Comparison of ENCODE assay signal across 26 cellular contexts in genomic region chr19:36891768-36892357, GRCh38. TPM values are rescaled to one million over a fixed set of nuclear protein-coding genes. Genes with fewer than 3 reads are reported as not detected.
DNase-seq lines count a peak whose midpoint lies in the region; ATAC-seq, FAIRE-seq and TF ChIP-seq lines count a peak whose summit lies in the region.
"Had no signal": no experiment of that assay in that cellular context is flagged by ENCODE, and none has a peak within 500 bp of the region (broad histone marks: within the 10 kb centered on the region; RNA-seq: fewer than 3 reads in every experiment).

No MANE protein-coding gene starts in this region.

- DNase-seq in A549 (ENCODE audit: low read depth in 1 of 2, low spot score in 1 of 2) (no peak), OCI-M1 (lab: John Stamatoyannopoulos, UW) (peak; percentile 17), hepatocyte (ENCODE audit: low spot score) (no peak), inferior parietal cortex (ENCODE audit: extremely low spot score) (no peak), NCI-H2081 (lab: John Stamatoyannopoulos, UW) (no peak)
- DNase-seq in activated CD4-positive, CD25-positive, alpha-beta regulatory T cell (lab: John Stamatoyannopoulos, UW) = no peak
- DNase-seq: activated CD4-positive, alpha-beta T cell treated with anti-CD3 and anti-CD28 coated beads, Interleukin-2, amount 50 U/mL, for 4 hours; activated CD8-positive, alpha-beta memory T cell treated with anti-CD3 and anti-CD28 coated beads, Interleukin-2, amount 50 U/mL, for 4 hours; body of pancreas; Caco-2; DMS79 treated with DMSO at 0.1 percent for 48 hours; effector memory CD8-positive, alpha-beta T cell; esophagus squamous epithelium; natural killer cell; NCI-H1048; NCI-H1930; NCI-H2227 treated with DMSO at 0.1 percent for 48 hours; retina; stomach; T-helper 9 cell; upper lobe of right lung had no signal

- no peak for ATAC-seq in A549
- ATAC-seq: activated T-helper 17 cell treated with anti-CD3 and anti-CD28 coated beads, Interleukin-2, amount 50 U/mL, for 72 hours; body of pancreas; effector memory CD8-positive, alpha-beta T cell; natural killer cell; Right ventricle myocardium inferior; upper lobe of right lung; WTC11 had no signal

- H3K4me1 ChIP-seq in A549 = no peaks in the 10 kb centered on the region
- no peaks in the 10 kb centered on the region for H3K4me1 ChIP-seq in hepatocyte (ENCODE audit: insufficient read depth)
- H3K4me1 ChIP-seq: body of pancreas, Caco-2, esophagus squamous epithelium, stomach, upper lobe of right lung had no signal

- H3K4me2 ChIP-seq in A549 = no peak overlapping the region
- H3K4me2 ChIP-seq in hepatocyte = no peak overlapping the region

- H3K27ac ChIP-seq in A549 = no peak overlapping the region
- no peak overlapping the region for H3K27ac ChIP-seq in hepatocyte
- H3K27ac ChIP-seq: body of pancreas, esophagus squamous epithelium, stomach, upper lobe of right lung had no signal

- H3K9me3 ChIP-seq in A549 = peaks cover 92% of the 10 kb centered on the region
- H3K9me3 ChIP-seq in hepatocyte (ENCODE audit: low read depth) = peaks cover 94% of the 10 kb centered on the region

- no peaks in the 10 kb centered on the region for H3K27me3 ChIP-seq in hepatocyte
- H3K27me3 ChIP-seq: body of pancreas, esophagus squamous epithelium, stomach, upper lobe of right lung had no signal

- TF ChIP-seq POLR2A in A549 (IDR thresholded peaks at IDR 0.05; ENCODE audit: low read length) = no peak

- TF ChIP-seq RAD21 in A549 (conservative IDR thresholded peaks at IDR 0.05 in 1 of 2, IDR thresholded peaks at IDR 0.05 in 1 of 2) = no peak

- CTCF ChIA-PET in A549 (lab: Yijun Ruan, JAX) = no interaction called here

- no peaks in the 10 kb centered on the region for H3K9me2 ChIP-seq in hepatocyte (replicated peaks; ENCODE audit: insufficient read depth)

- H3K4me3 ChIP-seq in A549 (no peak overlapping the region), hepatocyte (peak overlapping the region; percentile 20)
- H3K4me3 ChIP-seq: body of pancreas, esophagus squamous epithelium, stomach, upper lobe of right lung had no signal

- no peak for TF ChIP-seq EP300 in A549 (IDR thresholded peaks at IDR 0.05)

- no peak overlapping the region for H2AFZ ChIP-seq in hepatocyte

- H4K20me1 ChIP-seq in hepatocyte (ENCODE audit: insufficient read depth, poor library complexity, severe bottlenecking) = no peaks in the 10 kb centered on the region

- H3K36me3 ChIP-seq in hepatocyte (replicated peaks; ENCODE audit: insufficient read depth, low read depth) = peaks cover 29% of the 10 kb centered on the region

- POLR2A ChIA-PET in A549 (lab: Yijun Ruan, JAX) = no interaction called here

- no peaks in the 10 kb centered on the region for H3K79me2 ChIP-seq in hepatocyte

- TF ChIP-seq CTCF in A549 (IDR thresholded peaks at IDR 0.05) (no peak), hepatocyte (IDR thresholded peaks at IDR 0.05; ENCODE audit: poor library complexity) (no peak)

- WGBS in A549 (ENCODE audit: missing lambda C conversion rate) = 21% methylated on average over 3 of the region's 3 CpGs
- 99% methylated on average over 3 of the region's 3 CpGs for WGBS in hepatocyte (ENCODE audit: low lambda C conversion rate, missing lambda C conversion rate)

- FAIRE-seq in A549 (lab: Jason Lieb, UNC) = no peak
- FAIRE-seq: GM12891, GM19239 had no signal

TF ChIP-seq in A549, 52 proteins besides CTCF, POLR2A, EP300 and RAD21:
- TF ChIP-seq FOSL2 (IDR thresholded peaks at IDR 0.05) = no peak
- TF ChIP-seq FOSL2 (CRISPR knock-in tag; IDR thresholded peaks at IDR 0.05) = no peak
- TF ChIP-seq PBX3 (IDR thresholded peaks at IDR 0.05) = no peak
- no peak for TF ChIP-seq NR3C1 (IDR thresholded peaks at IDR 0.05)
- TF ChIP-seq GATA3 (IDR thresholded peaks at IDR 0.05; ENCODE audit: borderline replicate concordance) = peak; percentile 54; the same call in 1 of the 2 replicates
- no peak for TF ChIP-seq NPAS2 (CRISPR knock-in tag; IDR thresholded peaks at IDR 0.05; ENCODE audit: borderline replicate concordance)
- no peak for TF ChIP-seq RCOR1 (IDR thresholded peaks at IDR 0.05; ENCODE audit: low read depth, low read length)
- no peak for TF ChIP-seq HOXB13 (CRISPR knock-in tag; IDR thresholded peaks at IDR 0.05; ENCODE audit: low read depth)

RNA-seq across cellular contexts. Expression of gene ZNF829, which starts 24.2 kb away (rescaled TPM):
- 0.85 and 1.00 TPM in 2 replicates for polyA plus RNA-seq in A549 (2011; rRNA removed)
- polyA plus RNA-seq in A549 (2012; cell fraction: cytosol; rRNA removed) = 0.19 and 0.20 TPM in 2 replicates
- polyA plus RNA-seq in A549 (2012; cell fraction: nucleus; rRNA removed) = 0.13 and 0.16 TPM in 2 replicates
- polyA plus RNA-seq in A549 (2017; fragmentation: RNase III; extraction: RNeasy Plus Mini Kit Qiagen cat#74134 plus additional on column Dnase treatment) = 0.48 to 0.65 TPM (median 0.52 TPM) in 3 replicates
- polyA minus RNA-seq in A549 (2011; rRNA and poly(A)+ RNA removed) = 0.50 and 0.73 TPM in 2 replicates
- 2.0 TPM in 2 replicates for total RNA-seq in hepatocyte
- 0.83 and 1.6 TPM in 2 replicates for polyA plus RNA-seq in hepatocyte
- total RNA-seq: Caco-2 had no signal

RNA-seq across cellular contexts. Expression of gene ZNF568, which starts 24.3 kb away (rescaled TPM):
- polyA plus RNA-seq in A549 (2011; rRNA removed) = 2.8 and 4.9 TPM in 2 replicates
- polyA plus RNA-seq in A549 (2012; cell fraction: cytosol; rRNA removed) = 0.93 and 0.98 TPM in 2 replicates
- 0.28 and 0.50 TPM in 2 replicates for polyA plus RNA-seq in A549 (2012; cell fraction: nucleus; rRNA removed)
- 1.0 to 1.7 TPM (median 1.6 TPM) in 3 replicates for polyA plus RNA-seq in A549 (2017; fragmentation: RNase III; extraction: RNeasy Plus Mini Kit Qiagen cat#74134 plus additional on column Dnase treatment)
- polyA minus RNA-seq in A549 (2011; rRNA and poly(A)+ RNA removed) = 1.8 and 2.9 TPM in 2 replicates
- total RNA-seq in hepatocyte = 3.9 and 8.9 TPM in 2 replicates
- polyA plus RNA-seq in hepatocyte = 2.5 and 4.4 TPM in 2 replicates
- total RNA-seq: Caco-2 had no signal

RNA-seq across cellular contexts. Expression of gene ZNF345, which starts 41.2 kb away (rescaled TPM):
- polyA plus RNA-seq in A549 (2011; rRNA removed) (0.33 and 0.66 TPM in 2 replicates), A549 (2017; fragmentation: RNase III; extraction: RNeasy Plus Mini Kit Qiagen cat#74134 plus additional on column Dnase treatment) (0.27 to 0.39 TPM (median 0.32 TPM) in 3 replicates), hepatocyte (5.8 and 6.0 TPM in 2 replicates)
- 0.09 and 0.22 TPM in 2 replicates for polyA plus RNA-seq in A549 (2012; cell fraction: cytosol; rRNA removed)
- 0.02 and 0.18 TPM in 2 replicates for polyA plus RNA-seq in A549 (2012; cell fraction: nucleus; rRNA removed)
- polyA minus RNA-seq in A549 (2011; rRNA and poly(A)+ RNA removed) = 0.19 and 0.70 TPM in 2 replicates
- 4.8 and 7.9 TPM in 2 replicates for total RNA-seq in hepatocyte

RNA-seq across cellular contexts. Expression of gene ZNF790, which starts 53.7 kb away (rescaled TPM):
- polyA plus RNA-seq in A549 (2011; rRNA removed) (0.37 and 0.52 TPM in 2 replicates), A549 (2017; fragmentation: RNase III; extraction: RNeasy Plus Mini Kit Qiagen cat#74134 plus additional on column Dnase treatment) (0.42 to 0.66 TPM (median 0.56 TPM) in 3 replicates), hepatocyte (2.4 and 4.0 TPM in 2 replicates)
- 0.05 and 0.12 TPM in 2 replicates for polyA plus RNA-seq in A549 (2012; cell fraction: cytosol; rRNA removed)
- 0.02 and 0.17 TPM in 2 replicates for polyA plus RNA-seq in A549 (2012; cell fraction: nucleus; rRNA removed)
- polyA minus RNA-seq in A549 (2011; rRNA and poly(A)+ RNA removed) = 0.17 and 0.29 TPM in 2 replicates
- total RNA-seq in hepatocyte = 8.7 and 13.8 TPM in 2 replicates
